In the genomic region with DNA sequence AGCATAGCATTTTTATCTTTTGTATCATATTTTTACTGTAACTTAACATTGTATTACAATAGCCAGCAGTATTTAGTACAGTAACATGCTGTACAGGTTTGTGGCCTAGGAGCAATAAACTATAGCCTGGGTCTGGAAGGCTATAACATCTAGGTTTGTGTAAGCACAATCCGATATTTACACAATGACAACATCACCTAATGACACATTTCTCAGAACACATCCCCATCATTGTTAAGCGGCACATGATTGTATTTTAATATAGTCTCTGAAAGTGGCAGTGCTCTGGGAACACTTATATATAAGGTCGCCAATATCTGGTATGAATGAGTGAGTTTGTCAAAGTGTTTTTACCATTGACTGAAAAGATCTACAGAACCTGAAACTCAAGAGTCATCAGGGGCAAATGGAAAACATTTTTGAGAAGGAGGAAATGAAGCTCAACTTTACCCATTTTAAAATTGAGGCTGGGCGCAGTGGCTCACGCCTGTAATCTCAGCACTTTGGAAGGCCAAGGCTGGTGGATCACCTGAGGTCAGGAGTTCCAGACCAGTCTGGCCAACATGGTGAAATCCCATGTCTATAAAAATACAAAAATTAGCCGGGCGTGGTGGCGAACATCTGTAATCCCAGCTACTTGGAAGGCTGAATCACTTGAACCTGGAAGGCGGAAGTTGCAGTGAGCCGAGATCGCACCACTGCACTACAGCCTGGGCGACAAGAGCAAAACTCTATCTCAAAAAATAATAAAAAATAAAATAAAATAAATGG, we compare ENCODE assay signal across 8 cellular contexts. TPM values are rescaled to one million over a fixed set of nuclear protein-coding genes. Genes with fewer than 3 reads are reported as not detected.
A peak's percentile ranks its signal among the peaks of the same experiment; 100 is the strongest.
DNase-seq lines count a peak whose midpoint lies in the region; ATAC-seq and TF ChIP-seq lines count a peak whose summit lies in the region.

No MANE protein-coding gene starts in this region.

- no peak overlapping the region for H3K4me3 ChIP-seq in tibial nerve
- no peak overlapping the region for H3K4me3 ChIP-seq in neural progenitor cell

- intact Hi-C loops in activated T-helper 1 cell treated with anti-CD3 and anti-CD28 coated beads, Interleukin-12 subunit alpha, Interleukin-12 subunit beta, Interleukin-2, Interleukin-4 antibody, amounts not matched to agents 30 ng/mL and 10 ng/mL and 1 ng/mL, durations not matched to agents 14 hours and 24 hours and 36 hours (cut with micrococcal nuclease) = loop anchor here (1.0 to 2.0 kb wide), 6 partner anchors 12 to 55 kb away; no protein-coding TSS in a partner anchor

- 82 to 84% methylated on average over 12 of the region's 12 CpGs for WGBS in tibial nerve, 2 donors

- TF ChIP-seq CTCF in tibial nerve (IDR thresholded peaks at IDR 0.05) (no peak), neural progenitor cell (IDR thresholded peaks at IDR 0.05) (no peak)

- H3K4me1 ChIP-seq in tibial nerve (peaks cover 0 to 46% (median 12%) of the 10 kb centered on the region in 4 donors), neural progenitor cell (no peaks in the 10 kb centered on the region)

- H3K27me3 ChIP-seq in tibial nerve (no peaks in the 10 kb centered on the region), neural progenitor cell (no peaks in the 10 kb centered on the region)

- H3K27ac Mint-ChIP-seq in activated T-cell treated with anti-CD3 and anti-CD28 coated beads, Interleukin-2, amount 50 U/mL, for 24 hours = peak overlapping the region; percentile 99
- H3K27ac Mint-ChIP-seq in activated T-helper 1 cell treated with anti-CD3 and anti-CD28 coated beads, Interleukin-12 subunit alpha, Interleukin-12 subunit beta, Interleukin-2, Interleukin-4 antibody, amounts not matched to agents 30 ng/mL and 10 ng/mL and 1 ng/mL, durations not matched to agents 14 hours and 24 hours and 36 hours = peak overlapping the region; percentile 94
- H3K27ac Mint-ChIP-seq in neural progenitor cell = no peak overlapping the region

- no peaks in the 10 kb centered on the region for H3K9me3 ChIP-seq in tibial nerve
- H3K9me3 ChIP-seq in neural progenitor cell (ENCODE audit: low read depth) = no peaks in the 10 kb centered on the region

- H4K20me1 ChIP-seq in neural progenitor cell (ENCODE audit: low read depth) = no peaks in the 10 kb centered on the region

- H3K36me3 ChIP-seq in tibial nerve (no peaks in the 10 kb centered on the region), neural progenitor cell (no peaks in the 10 kb centered on the region)

- no peaks in the 10 kb centered on the region for H3K9me3 Mint-ChIP-seq in activated T-cell treated with anti-CD3 and anti-CD28 coated beads, Interleukin-2, amount 50 U/mL, for 24 hours
- no peaks in the 10 kb centered on the region for H3K9me3 Mint-ChIP-seq in activated T-helper 1 cell treated with anti-CD3 and anti-CD28 coated beads, Interleukin-12 subunit alpha, Interleukin-12 subunit beta, Interleukin-2, Interleukin-4 antibody, amounts not matched to agents 30 ng/mL and 10 ng/mL and 1 ng/mL, durations not matched to agents 14 hours and 24 hours and 36 hours
- peaks cover 5% of the 10 kb centered on the region for H3K9me3 Mint-ChIP-seq in neural progenitor cell

- peaks cover 50% of the 10 kb centered on the region for H3K4me1 Mint-ChIP-seq in activated T-cell treated with anti-CD3 and anti-CD28 coated beads, Interleukin-2, amount 50 U/mL, for 24 hours (ENCODE audit: low read depth)
- H3K4me1 Mint-ChIP-seq in activated T-helper 1 cell treated with anti-CD3 and anti-CD28 coated beads, Interleukin-12 subunit alpha, Interleukin-12 subunit beta, Interleukin-2, Interleukin-4 antibody, amounts not matched to agents 30 ng/mL and 10 ng/mL and 1 ng/mL, durations not matched to agents 14 hours and 24 hours and 36 hours (ENCODE audit: low read depth) = peaks cover 68% of the 10 kb centered on the region
- no peaks in the 10 kb centered on the region for H3K4me1 Mint-ChIP-seq in neural progenitor cell

- DNase-seq in activated T-cell treated with anti-CD3 and anti-CD28 coated beads, Interleukin-2, amount 50 U/mL, for 24 hours = peak; percentile 47
- no peak for DNase-seq in activated T-cell treated with anti-CD3 and anti-CD28 coated beads, Interleukin-2, amount 50 U/mL, for 1 hour
- no peak for DNase-seq in activated T-helper 1 cell treated with anti-CD3 and anti-CD28 coated beads, Interleukin-12 subunit alpha, Interleukin-12 subunit beta, Interleukin-2, Interleukin-4 antibody, amounts not matched to agents 30 ng/mL and 10 ng/mL and 1 ng/mL, durations not matched to agents 14 hours and 24 hours and 36 hours (ENCODE audit: low spot score)
- DNase-seq in left lobe of liver (ENCODE audit: low spot score) = no peak
- no peak for DNase-seq in tibial nerve (ENCODE audit: low spot score in 2 of 2)
- no peak for DNase-seq in COR-L47 (lab: John Stamatoyannopoulos, UW)
- no peak for DNase-seq in neural progenitor cell (ENCODE audit: low spot score)

- no peak for TF ChIP-seq POLR2A in tibial nerve (IDR thresholded peaks at IDR 0.05)

- H3K36me3 Mint-ChIP-seq in activated T-cell treated with anti-CD3 and anti-CD28 coated beads, Interleukin-2, amount 50 U/mL, for 24 hours (ENCODE audit: low read depth) = no peaks in the 10 kb centered on the region
- peaks cover 5% of the 10 kb centered on the region for H3K36me3 Mint-ChIP-seq in activated T-helper 1 cell treated with anti-CD3 and anti-CD28 coated beads, Interleukin-12 subunit alpha, Interleukin-12 subunit beta, Interleukin-2, Interleukin-4 antibody, amounts not matched to agents 30 ng/mL and 10 ng/mL and 1 ng/mL, durations not matched to agents 14 hours and 24 hours and 36 hours (ENCODE audit: low read depth)
- H3K36me3 Mint-ChIP-seq in neural progenitor cell = no peaks in the 10 kb centered on the region

- no peaks in the 10 kb centered on the region for H3F3A ChIP-seq in neural progenitor cell (ENCODE audit: low read depth)

- no peaks in the 10 kb centered on the region for H3K79me2 ChIP-seq in neural progenitor cell (ENCODE audit: low read depth)

- no peaks in the 10 kb centered on the region for H3K27me3 Mint-ChIP-seq in activated T-cell treated with anti-CD3 and anti-CD28 coated beads, Interleukin-2, amount 50 U/mL, for 24 hours
- no peaks in the 10 kb centered on the region for H3K27me3 Mint-ChIP-seq in activated T-helper 1 cell treated with anti-CD3 and anti-CD28 coated beads, Interleukin-12 subunit alpha, Interleukin-12 subunit beta, Interleukin-2, Interleukin-4 antibody, amounts not matched to agents 30 ng/mL and 10 ng/mL and 1 ng/mL, durations not matched to agents 14 hours and 24 hours and 36 hours (ENCODE audit: insufficient read depth)
- H3K27me3 Mint-ChIP-seq in neural progenitor cell (ENCODE audit: insufficient read depth, low read depth) = no peaks in the 10 kb centered on the region

- no peak overlapping the region for H3K4me2 ChIP-seq in neural progenitor cell

- H2AFZ ChIP-seq in neural progenitor cell (replicated peaks) = no peak overlapping the region

- peak overlapping the region in 3 of 4 donors; percentile 27 to 82 (median 81) for H3K27ac ChIP-seq in tibial nerve
- no peak overlapping the region for H3K27ac ChIP-seq in neural progenitor cell

- no peak overlapping the region for H3K9ac ChIP-seq in neural progenitor cell

- ATAC-seq in left lobe of liver (peak; percentile 7), HG02571 (IDR thresholded peaks at IDR 0.05; ENCODE audit: unreplicated experiment) (no peak)

- peak overlapping the region; percentile 73 for H3K4me3 Mint-ChIP-seq in activated T-cell treated with anti-CD3 and anti-CD28 coated beads, Interleukin-2, amount 50 U/mL, for 24 hours
- H3K4me3 Mint-ChIP-seq in activated T-helper 1 cell treated with anti-CD3 and anti-CD28 coated beads, Interleukin-12 subunit alpha, Interleukin-12 subunit beta, Interleukin-2, Interleukin-4 antibody, amounts not matched to agents 30 ng/mL and 10 ng/mL and 1 ng/mL, durations not matched to agents 14 hours and 24 hours and 36 hours = peak overlapping the region; percentile 55
- no peak overlapping the region for H3K4me3 Mint-ChIP-seq in neural progenitor cell

- no peak for TF ChIP-seq EP300 in tibial nerve (IDR thresholded peaks at IDR 0.05)

RNA-seq across cellular contexts. Expression of a gene that starts 38.8 kb away (rescaled TPM):
- 119 and 123 TPM in 2 replicates for total RNA-seq in activated T-helper 1 cell treated with anti-CD3 and anti-CD28 coated beads, Interleukin-12 subunit alpha, Interleukin-12 subunit beta, Interleukin-2, Interleukin-4 antibody, amounts not matched to agents 30 ng/mL and 10 ng/mL and 1 ng/mL, durations not matched to agents 14 hours and 24 hours and 36 hours
- total RNA-seq in left lobe of liver = 45.3 TPM
- total RNA-seq in tibial nerve = 10 to 100 TPM; 24.6 to 54.1 (median 37.3) TPM
- not detected in 2 replicates for total RNA-seq in neural progenitor cell (ENCODE audit: low replicate concordance)

Comparison
In these comparisons a context has a peak if more than half of its experiments do, and no peak if none do; other contexts are left out.
1. RNA of a gene that starts 38.8 kb away (total RNA-seq): 119 to 123 TPM in activated T-helper 1 cell treated with anti-CD3 and anti-CD28 coated beads, Interleukin-12 subunit alpha, Interleukin-12 subunit beta, Interleukin-2, Interleukin-4 antibody, amounts not matched to agents 30 ng/mL and 10 ng/mL and 1 ng/mL, durations not matched to agents 14 hours and 24 hours and 36 hours, 24.6 to 54.1 TPM in tibial nerve and 45.3 TPM in left lobe of liver (single experiment); not detected in neural progenitor cell; every median in the first group is over 10 times any median in the second.